Comparison of ENCODE assay signal across 1 cellular context in the genomic region with DNA sequence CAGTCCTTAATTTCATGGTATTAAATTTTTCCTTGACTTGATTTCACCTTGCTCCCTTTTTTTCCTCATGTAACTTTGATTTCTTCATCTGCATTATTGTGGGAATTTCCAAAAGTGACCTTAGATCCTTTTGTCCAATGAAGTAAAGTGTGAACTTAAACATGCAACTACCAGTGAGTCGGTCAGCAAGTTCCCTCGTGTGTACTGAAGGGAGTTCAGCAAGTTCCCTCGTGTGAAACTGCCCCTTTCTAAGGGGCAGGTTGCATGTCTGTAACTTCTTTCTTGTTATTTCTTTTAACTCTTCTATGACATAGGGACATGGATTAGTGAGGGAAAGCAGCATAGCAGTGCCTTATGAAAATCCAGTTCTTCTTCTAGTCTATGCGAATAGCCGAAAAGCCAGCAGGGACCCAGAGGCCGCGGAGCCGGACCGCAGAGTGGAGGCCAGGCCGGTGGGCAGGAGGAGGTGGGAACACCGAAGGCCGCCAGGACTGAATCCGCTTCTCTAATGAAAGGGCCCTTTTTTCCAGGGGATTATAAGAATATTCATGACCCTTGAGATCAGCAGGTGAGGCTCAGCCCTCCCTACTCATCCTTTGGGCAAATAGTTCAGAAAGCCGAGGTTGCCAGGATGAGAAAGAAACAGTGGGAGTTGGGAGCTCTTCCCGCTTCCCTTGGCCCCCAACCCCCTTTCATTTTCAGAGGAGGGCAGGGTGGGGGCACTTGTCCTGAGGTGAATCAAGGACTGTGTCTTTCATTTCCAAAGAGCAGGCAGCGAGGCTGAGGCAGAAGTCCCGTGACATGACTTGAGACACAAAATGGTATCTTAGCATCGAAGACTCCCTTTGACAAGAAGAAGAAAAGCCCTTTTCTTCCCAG.
A peak's percentile ranks its signal among the peaks of the same experiment; 100 is the strongest.
TF ChIP-seq lines count a peak whose summit lies in the region.

No MANE protein-coding gene starts in this region.

TF ChIP-seq in HepG2, 621 proteins besides CTCF, POLR2A, EP300 and RAD21:
- TF ChIP-seq, protein P1, sequence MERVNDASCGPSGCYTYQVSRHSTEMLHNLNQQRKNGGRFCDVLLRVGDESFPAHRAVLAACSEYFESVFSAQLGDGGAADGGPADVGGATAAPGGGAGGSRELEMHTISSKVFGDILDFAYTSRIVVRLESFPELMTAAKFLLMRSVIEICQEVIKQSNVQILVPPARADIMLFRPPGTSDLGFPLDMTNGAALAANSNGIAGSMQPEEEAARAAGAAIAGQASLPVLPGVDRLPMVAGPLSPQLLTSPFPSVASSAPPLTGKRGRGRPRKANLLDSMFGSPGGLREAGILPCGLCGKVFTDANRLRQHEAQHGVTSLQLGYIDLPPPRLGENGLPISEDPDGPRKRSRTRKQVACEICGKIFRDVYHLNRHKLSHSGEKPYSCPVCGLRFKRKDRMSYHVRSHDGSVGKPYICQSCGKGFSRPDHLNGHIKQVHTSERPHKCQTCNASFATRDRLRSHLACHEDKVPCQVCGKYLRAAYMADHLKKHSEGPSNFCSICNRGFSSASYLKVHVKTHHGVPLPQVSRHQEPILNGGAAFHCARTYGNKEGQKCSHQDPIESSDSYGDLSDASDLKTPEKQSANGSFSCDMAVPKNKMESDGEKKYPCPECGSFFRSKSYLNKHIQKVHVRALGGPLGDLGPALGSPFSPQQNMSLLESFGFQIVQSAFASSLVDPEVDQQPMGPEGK (CRISPR knock-in tag; IDR thresholded peaks at IDR 0.05), result peak; percentile 45
- TF ChIP-seq ZBTB46 (CRISPR knock-in tag; IDR thresholded peaks at IDR 0.05; ENCODE audit: borderline replicate concordance) (no peak), ZEB1 (IDR thresholded peaks at IDR 0.05; ENCODE audit: insufficient replicate concordance, low read depth) (no peak), KIAA2018 (CRISPR knock-in tag; IDR thresholded peaks at IDR 0.05; ENCODE audit: borderline replicate concordance) (no peak), MZF1 (CRISPR knock-in tag; IDR thresholded peaks at IDR 0.05; ENCODE audit: borderline replicate concordance) (no peak), PHF20 (CRISPR knock-in tag; IDR thresholded peaks at IDR 0.05) (no peak), ATF4 (CRISPR knock-in tag; IDR thresholded peaks at IDR 0.05) (peak in 1 of 2 experiments; percentile 17; a peak in 1 of 4 replicates), MAX (IDR thresholded peaks at IDR 0.05) (peak; percentile 51; the same call in 1 of the 2 replicates), RARG (CRISPR knock-in tag; IDR thresholded peaks at IDR 0.05; ENCODE audit: low read depth) (no peak), DNMT1 (CRISPR knock-in tag; IDR thresholded peaks at IDR 0.05) (peak; percentile 6; the same call in 1 of the 2 replicates), ZBTB1 (CRISPR knock-in tag; IDR thresholded peaks at IDR 0.05; ENCODE audit: borderline replicate concordance) (no peak), ZMYM3 (CRISPR knock-in tag; IDR thresholded peaks at IDR 0.05) (peak; percentile 33; the same call in 1 of the 2 replicates), ZNF12 (CRISPR knock-in tag; IDR thresholded peaks at IDR 0.05) (no peak), REPIN1 (CRISPR knock-in tag; IDR thresholded peaks at IDR 0.05; ENCODE audit: borderline replicate concordance, low read depth) (0 out of 2 replicates have a peak, but pooled peaks have one; percentile 20), MYC (CRISPR knock-in tag; IDR thresholded peaks at IDR 0.05; ENCODE audit: borderline replicate concordance) (no peak), ZHX1 (CRISPR knock-in tag; IDR thresholded peaks at IDR 0.05; ENCODE audit: low read depth) (no peak), TFAP4 (IDR thresholded peaks at IDR 0.05; ENCODE audit: borderline replicate concordance, low read depth) (no peak), RCOR2 (CRISPR knock-in tag; IDR thresholded peaks at IDR 0.05) (0 out of 2 replicates have a peak, but pooled peaks have one; percentile 40), ZNF75D (CRISPR knock-in tag; IDR thresholded peaks at IDR 0.05; ENCODE audit: borderline replicate concordance) (no peak)
- TF ChIP-seq, protein P2, sequence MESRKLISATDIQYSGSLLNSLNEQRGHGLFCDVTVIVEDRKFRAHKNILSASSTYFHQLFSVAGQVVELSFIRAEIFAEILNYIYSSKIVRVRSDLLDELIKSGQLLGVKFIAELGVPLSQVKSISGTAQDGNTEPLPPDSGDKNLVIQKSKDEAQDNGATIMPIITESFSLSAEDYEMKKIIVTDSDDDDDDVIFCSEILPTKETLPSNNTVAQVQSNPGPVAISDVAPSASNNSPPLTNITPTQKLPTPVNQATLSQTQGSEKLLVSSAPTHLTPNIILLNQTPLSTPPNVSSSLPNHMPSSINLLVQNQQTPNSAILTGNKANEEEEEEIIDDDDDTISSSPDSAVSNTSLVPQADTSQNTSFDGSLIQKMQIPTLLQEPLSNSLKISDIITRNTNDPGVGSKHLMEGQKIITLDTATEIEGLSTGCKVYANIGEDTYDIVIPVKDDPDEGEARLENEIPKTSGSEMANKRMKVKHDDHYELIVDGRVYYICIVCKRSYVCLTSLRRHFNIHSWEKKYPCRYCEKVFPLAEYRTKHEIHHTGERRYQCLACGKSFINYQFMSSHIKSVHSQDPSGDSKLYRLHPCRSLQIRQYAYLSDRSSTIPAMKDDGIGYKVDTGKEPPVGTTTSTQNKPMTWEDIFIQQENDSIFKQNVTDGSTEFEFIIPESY (CRISPR knock-in tag; IDR thresholded peaks at IDR 0.05), result peak; percentile 82
- TF ChIP-seq, protein P3, sequence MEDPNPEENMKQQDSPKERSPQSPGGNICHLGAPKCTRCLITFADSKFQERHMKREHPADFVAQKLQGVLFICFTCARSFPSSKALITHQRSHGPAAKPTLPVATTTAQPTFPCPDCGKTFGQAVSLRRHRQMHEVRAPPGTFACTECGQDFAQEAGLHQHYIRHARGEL (CRISPR knock-in tag; IDR thresholded peaks at IDR 0.05), result no peak
- TF ChIP-seq, protein P4, sequence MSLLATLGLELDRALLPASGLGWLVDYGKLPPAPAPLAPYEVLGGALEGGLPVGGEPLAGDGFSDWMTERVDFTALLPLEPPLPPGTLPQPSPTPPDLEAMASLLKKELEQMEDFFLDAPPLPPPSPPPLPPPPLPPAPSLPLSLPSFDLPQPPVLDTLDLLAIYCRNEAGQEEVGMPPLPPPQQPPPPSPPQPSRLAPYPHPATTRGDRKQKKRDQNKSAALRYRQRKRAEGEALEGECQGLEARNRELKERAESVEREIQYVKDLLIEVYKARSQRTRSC (CRISPR knock-in tag; IDR thresholded peaks at IDR 0.05; ENCODE audit: low read depth), result no peak
